In genomic region chr2:120678251-120678650, GRCh38 we compare ENCODE assay signal across 1 cellular context.
TF ChIP-seq lines count a peak whose summit lies in the region.

No MANE protein-coding gene starts in this region.

TF ChIP-seq in IMR-90, 13 proteins besides CTCF, POLR2A, EP300 and RAD21 (continued from another document):
- no peak for TF ChIP-seq USF2 (IDR thresholded peaks at IDR 0.05; ENCODE audit: low read depth, low read length)
- TF ChIP-seq NFE2L2 (IDR thresholded peaks at IDR 0.05; ENCODE audit: low read depth, low read length): no peak
